1 cellular context compared by ENCODE assay signal in the genomic region with DNA sequence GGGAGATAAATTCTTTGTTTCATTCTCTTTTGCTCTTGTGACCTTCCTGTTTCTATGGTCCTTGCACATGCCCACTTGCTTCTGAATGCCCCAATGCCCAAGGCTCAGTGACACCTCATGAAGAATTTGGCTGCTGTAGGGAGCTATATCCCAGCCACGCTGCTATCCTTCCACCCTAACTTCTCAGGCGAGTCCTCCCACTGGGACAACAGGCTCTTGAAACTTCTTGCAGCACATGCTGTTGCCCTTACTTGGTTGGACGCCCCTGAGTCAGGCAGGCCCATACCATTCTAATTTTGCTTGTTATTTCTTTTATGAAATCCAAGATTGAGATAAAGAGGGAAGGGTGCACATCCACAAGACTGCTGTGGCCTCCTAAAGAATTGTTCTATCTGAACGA.
TF ChIP-seq lines count a peak whose summit lies in the region.

No MANE protein-coding gene starts in this region.

TF ChIP-seq in HCT116, 20 proteins besides CTCF, POLR2A, EP300 and RAD21:
- TF ChIP-seq ZNF274 (IDR thresholded peaks at IDR 0.05; ENCODE audit: low read depth, low read length): no peak
- TF ChIP-seq, protein P1, sequence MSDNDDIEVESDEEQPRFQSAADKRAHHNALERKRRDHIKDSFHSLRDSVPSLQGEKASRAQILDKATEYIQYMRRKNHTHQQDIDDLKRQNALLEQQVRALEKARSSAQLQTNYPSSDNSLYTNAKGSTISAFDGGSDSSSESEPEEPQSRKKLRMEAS (IDR thresholded peaks at IDR 0.05): peak; percentile 43; the same call in 1 of the 2 replicates
